1 cellular context compared by ENCODE assay signal in the genomic region with DNA sequence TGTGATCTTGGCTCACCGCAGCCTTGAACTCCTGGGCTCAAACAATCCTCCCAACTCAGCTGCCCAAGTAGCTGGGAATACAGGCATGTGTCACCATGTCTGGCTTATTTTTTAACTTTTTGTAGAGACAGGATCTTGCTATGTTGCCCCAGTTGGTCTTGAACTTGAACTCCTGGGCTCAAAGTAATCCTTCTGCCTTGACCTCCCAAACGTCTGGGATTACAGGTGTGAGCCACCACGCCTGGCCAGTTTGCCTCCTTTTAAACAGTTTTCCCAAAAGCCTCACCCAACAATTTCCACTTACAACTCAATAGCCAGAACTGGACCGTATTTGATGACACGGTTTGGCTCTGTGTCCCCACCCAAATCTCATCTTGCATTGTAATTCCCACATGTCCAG.
A peak's percentile ranks its signal among the peaks of the same experiment; 100 is the strongest.
TF ChIP-seq lines count a peak whose summit lies in the region.

No MANE protein-coding gene starts in this region.

TF ChIP-seq in HepG2, 621 proteins besides CTCF, POLR2A, EP300 and RAD21 (continued from another document):
- TF ChIP-seq, protein P1, sequence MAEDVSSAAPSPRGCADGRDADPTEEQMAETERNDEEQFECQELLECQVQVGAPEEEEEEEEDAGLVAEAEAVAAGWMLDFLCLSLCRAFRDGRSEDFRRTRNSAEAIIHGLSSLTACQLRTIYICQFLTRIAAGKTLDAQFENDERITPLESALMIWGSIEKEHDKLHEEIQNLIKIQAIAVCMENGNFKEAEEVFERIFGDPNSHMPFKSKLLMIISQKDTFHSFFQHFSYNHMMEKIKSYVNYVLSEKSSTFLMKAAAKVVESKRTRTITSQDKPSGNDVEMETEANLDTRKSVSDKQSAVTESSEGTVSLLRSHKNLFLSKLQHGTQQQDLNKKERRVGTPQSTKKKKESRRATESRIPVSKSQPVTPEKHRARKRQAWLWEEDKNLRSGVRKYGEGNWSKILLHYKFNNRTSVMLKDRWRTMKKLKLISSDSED (CRISPR knock-in tag; IDR thresholded peaks at IDR 0.05), result no peak
- 0 out of 2 replicates have a peak, but pooled peaks have one; percentile 37 for TF ChIP-seq ZMYM3 (CRISPR knock-in tag; IDR thresholded peaks at IDR 0.05)
- no peak for TF ChIP-seq ZFP36L1 (CRISPR knock-in tag; IDR thresholded peaks at IDR 0.05)
- TF ChIP-seq RARA (CRISPR knock-in tag; IDR thresholded peaks at IDR 0.05), result 0 out of 2 replicates have a peak, but pooled peaks have one; percentile 6
- no peak for TF ChIP-seq DPF2 (CRISPR knock-in tag; IDR thresholded peaks at IDR 0.05; ENCODE audit: borderline replicate concordance, low read depth)
- TF ChIP-seq HNF4A (CRISPR knock-in tag; IDR thresholded peaks at IDR 0.05), result 0 out of 2 replicates have a peak, but pooled peaks have one; percentile 25
- TF ChIP-seq, protein P2, sequence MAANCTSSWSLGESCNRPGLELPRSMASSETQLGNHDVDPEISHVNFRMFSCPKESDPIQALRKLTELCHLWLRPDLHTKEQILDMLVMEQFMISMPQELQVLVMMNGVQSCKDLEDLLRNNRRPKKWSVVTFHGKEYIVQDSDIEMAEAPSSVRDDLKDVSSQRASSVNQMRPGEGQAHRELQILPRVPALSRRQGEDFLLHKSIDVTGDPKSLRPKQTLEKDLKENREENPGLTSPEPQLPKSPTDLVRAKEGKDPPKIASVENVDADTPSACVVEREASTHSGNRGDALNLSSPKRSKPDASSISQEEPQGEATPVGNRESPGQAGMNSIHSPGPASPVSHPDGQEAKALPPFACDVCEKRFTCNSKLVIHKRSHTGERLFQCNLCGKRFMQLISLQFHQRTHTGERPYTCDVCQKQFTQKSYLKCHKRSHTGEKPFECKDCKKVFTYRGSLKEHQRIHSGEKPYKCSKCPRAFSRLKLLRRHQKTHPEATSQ (CRISPR knock-in tag; IDR thresholded peaks at IDR 0.05; ENCODE audit: borderline replicate concordance), result peak; percentile 76; the same call in 1 of the 2 replicates
- TF ChIP-seq ZNF501 (CRISPR knock-in tag; IDR thresholded peaks at IDR 0.05), result 0 out of 2 replicates have a peak, but pooled peaks have one; percentile 28
- TF ChIP-seq SPEN (CRISPR knock-in tag; IDR thresholded peaks at IDR 0.05; ENCODE audit: low read depth), result no peak
- TF ChIP-seq HDAC2 (CRISPR knock-in tag; IDR thresholded peaks at IDR 0.05), result 0 out of 2 replicates have a peak, but pooled peaks have one; percentile 27
- TF ChIP-seq ZNF775 (CRISPR knock-in tag; IDR thresholded peaks at IDR 0.05; ENCODE audit: borderline replicate concordance), result no peak
- TF ChIP-seq, protein P3, sequence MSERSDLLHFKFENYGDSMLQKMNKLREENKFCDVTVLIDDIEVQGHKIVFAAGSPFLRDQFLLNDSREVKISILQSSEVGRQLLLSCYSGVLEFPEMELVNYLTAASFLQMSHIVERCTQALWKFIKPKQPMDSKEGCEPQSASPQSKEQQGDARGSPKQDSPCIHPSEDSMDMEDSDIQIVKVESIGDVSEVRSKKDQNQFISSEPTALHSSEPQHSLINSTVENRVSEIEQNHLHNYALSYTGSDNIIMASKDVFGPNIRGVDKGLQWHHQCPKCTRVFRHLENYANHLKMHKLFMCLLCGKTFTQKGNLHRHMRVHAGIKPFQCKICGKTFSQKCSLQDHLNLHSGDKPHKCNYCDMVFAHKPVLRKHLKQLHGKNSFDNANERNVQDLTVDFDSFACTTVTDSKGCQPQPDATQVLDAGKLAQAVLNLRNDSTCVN (CRISPR knock-in tag; IDR thresholded peaks at IDR 0.05; ENCODE audit: borderline replicate concordance), result no peak
- TF ChIP-seq HOXA3 (CRISPR knock-in tag; IDR thresholded peaks at IDR 0.05), result 0 out of 2 replicates have a peak, but pooled peaks have one; percentile 24
- TF ChIP-seq, protein P4, sequence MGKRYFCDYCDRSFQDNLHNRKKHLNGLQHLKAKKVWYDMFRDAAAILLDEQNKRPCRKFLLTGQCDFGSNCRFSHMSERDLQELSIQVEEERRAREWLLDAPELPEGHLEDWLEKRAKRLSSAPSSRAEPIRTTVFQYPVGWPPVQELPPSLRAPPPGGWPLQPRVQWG (CRISPR knock-in tag; IDR thresholded peaks at IDR 0.05; ENCODE audit: borderline replicate concordance, low read depth), result no peak
- 0 out of 2 replicates have a peak, but pooled peaks have one; percentile 49 for TF ChIP-seq ZNF460 (CRISPR knock-in tag; IDR thresholded peaks at IDR 0.05; ENCODE audit: borderline replicate concordance)
- no peak for TF ChIP-seq ZNF550 (CRISPR knock-in tag; IDR thresholded peaks at IDR 0.05; ENCODE audit: borderline replicate concordance)
- peak; percentile 74 for TF ChIP-seq POGZ (CRISPR knock-in tag; IDR thresholded peaks at IDR 0.05)
- no peak for TF ChIP-seq ZSCAN31 (CRISPR knock-in tag; IDR thresholded peaks at IDR 0.05; ENCODE audit: low read depth)
- TF ChIP-seq JUN (CRISPR knock-in tag; IDR thresholded peaks at IDR 0.05), result no peak
- TF ChIP-seq ADNP (CRISPR knock-in tag; IDR thresholded peaks at IDR 0.05), result 0 out of 2 replicates have a peak, but pooled peaks have one; percentile 13
- TF ChIP-seq ZBTB21 (CRISPR knock-in tag; IDR thresholded peaks at IDR 0.05), result no peak
- no peak for TF ChIP-seq IKZF4 (CRISPR knock-in tag; IDR thresholded peaks at IDR 0.05; ENCODE audit: borderline replicate concordance, low read depth, not compliant biosample characterization)
